In genomic region chr20:3997446-3997845, GRCh38 we compare ENCODE assay signal across 14 cellular contexts. TPM values are rescaled to one million over a fixed set of nuclear protein-coding genes. Genes with fewer than 3 reads are reported as not detected.
DNase-seq lines count a peak whose midpoint lies in the region; ATAC-seq and TF ChIP-seq lines count a peak whose summit lies in the region.
"Had no signal": no experiment of that assay in that cellular context is flagged by ENCODE, and none has a peak within 500 bp of the region (broad histone marks: within the 10 kb centered on the region; RNA-seq: fewer than 3 reads in every experiment).

No MANE protein-coding gene starts in this region.

- TF ChIP-seq CTCF in foreskin keratinocyte (conservative IDR thresholded peaks at IDR 0.05) (no peak), hepatocyte (IDR thresholded peaks at IDR 0.05; ENCODE audit: poor library complexity) (no peak)

- no peak overlapping the region for H2BK12ac ChIP-seq in trophoblast cell (ENCODE audit: low read length)

- H3K4ac ChIP-seq in trophoblast cell (ENCODE audit: low read depth, low read length) = no peak overlapping the region

- H3K23ac ChIP-seq in trophoblast cell (ENCODE audit: low read length) = no peak overlapping the region

- H3K4me2 ChIP-seq in hepatocyte (no peak overlapping the region), trophoblast cell (ENCODE audit: low read length) (no peak overlapping the region)

- H3K79me2 ChIP-seq in hepatocyte (peaks cover 55% of the 10 kb centered on the region), trophoblast cell (ENCODE audit: control insufficient read depth, insufficient read depth, low read length, poor library complexity) (no peaks in the 10 kb centered on the region)

- no peak overlapping the region for H3K9ac ChIP-seq in trophoblast cell (ENCODE audit: low read length)

- H4K8ac ChIP-seq in trophoblast cell (ENCODE audit: low read depth, low read length) = no peak overlapping the region

- H3K9me3 ChIP-seq in hepatocyte (ENCODE audit: low read depth) = no peaks in the 10 kb centered on the region
- H3K9me3 ChIP-seq in trophoblast cell (ENCODE audit: insufficient read depth, low read depth, low read length) = no peaks in the 10 kb centered on the region
- H3K9me3 ChIP-seq: Caco-2 had no signal

- H3K14ac ChIP-seq in trophoblast cell (ENCODE audit: low read length) = no peak overlapping the region

- H2AFZ ChIP-seq in hepatocyte (no peak overlapping the region), trophoblast cell (ENCODE audit: insufficient read depth, low read length, poor library complexity) (no peak overlapping the region)

- H4K91ac ChIP-seq in trophoblast cell (ENCODE audit: low read depth, low read length) = no peak overlapping the region

- no peaks in the 10 kb centered on the region for H3K79me1 ChIP-seq in trophoblast cell (ENCODE audit: low read length)

- H2BK120ac ChIP-seq in trophoblast cell (ENCODE audit: insufficient read depth, low read length, poor library complexity) = no peak overlapping the region

- H2BK5ac ChIP-seq in trophoblast cell (ENCODE audit: low read depth, low read length, poor library complexity) = no peak overlapping the region

- H3K36me3 ChIP-seq in hepatocyte (replicated peaks; ENCODE audit: insufficient read depth, low read depth) (no peaks in the 10 kb centered on the region), trophoblast cell (ENCODE audit: control insufficient read depth in 1 of 2, insufficient read depth in 2 of 2, low read length in 2 of 2) (no peaks in the 10 kb centered on the region)

- H3K9me2 ChIP-seq in hepatocyte (replicated peaks; ENCODE audit: insufficient read depth) = no peaks in the 10 kb centered on the region

- DNase-seq in NCI-H748 (lab: John Stamatoyannopoulos, UW; ENCODE audit: unreplicated experiment) (peak; percentile 22), NCI-H748 treated with DMSO at 0.1 percent for 48 hours (lab: John Stamatoyannopoulos, UW) (no peak), NCI-H2171 (lab: John Stamatoyannopoulos, UW) (peak; percentile 40), foreskin keratinocyte (peak; percentile 41 to 74), hepatocyte (ENCODE audit: low spot score) (no peak), NCI-H774 (lab: John Stamatoyannopoulos, UW) (no peak), trophoblast cell (no peak)
- no peak for DNase-seq in stimulated activated CD4-positive, alpha-beta T cell treated with anti-CD3 and anti-CD28 coated beads, Interleukin-4, amount 100 ng/mL, for 4 hours
- DNase-seq: Caco-2; CD8-positive, alpha-beta memory T cell; DMS79; EL; GOT3; H9 had no signal

- no peak overlapping the region for H2AK5ac ChIP-seq in trophoblast cell (ENCODE audit: low read length)

- H3K4me3 ChIP-seq in hepatocyte (no peak overlapping the region), trophoblast cell (ENCODE audit: low read depth, low read length) (no peak overlapping the region)

- ATAC-seq in foreskin keratinocyte = no peak

- H3K4me1 ChIP-seq in foreskin keratinocyte = peaks cover 12% of the 10 kb centered on the region
- no peaks in the 10 kb centered on the region for H3K4me1 ChIP-seq in hepatocyte (ENCODE audit: insufficient read depth)
- no peaks in the 10 kb centered on the region for H3K4me1 ChIP-seq in trophoblast cell (ENCODE audit: control insufficient read depth in 1 of 2, insufficient read depth in 2 of 2, low read length in 2 of 2)
- H3K4me1 ChIP-seq: Caco-2 had no signal

- no peak overlapping the region for H3K18ac ChIP-seq in trophoblast cell (ENCODE audit: low read length)

- no peak overlapping the region for H3K27ac ChIP-seq in foreskin keratinocyte
- H3K27ac ChIP-seq in hepatocyte = no peak overlapping the region
- no peak overlapping the region for H3K27ac ChIP-seq in trophoblast cell (ENCODE audit: low read depth, low read length)

- peaks cover 11% of the 10 kb centered on the region for H4K20me1 ChIP-seq in hepatocyte (ENCODE audit: insufficient read depth, poor library complexity, severe bottlenecking)

- no peaks in the 10 kb centered on the region for H3K27me3 ChIP-seq in foreskin keratinocyte
- no peaks in the 10 kb centered on the region for H3K27me3 ChIP-seq in hepatocyte
- no peaks in the 10 kb centered on the region for H3K27me3 ChIP-seq in trophoblast cell (ENCODE audit: insufficient read depth, low read length)

- WGBS in hepatocyte (ENCODE audit: low lambda C conversion rate, missing lambda C conversion rate) = 96% methylated on average over 4 of the region's 4 CpGs
- WGBS in trophoblast cell (ENCODE audit: extremely low coverage, insufficient coverage, insufficient read length) = no CpG with 5 or more reads among the region's 4 CpGs

- no peak overlapping the region for H4K12ac ChIP-seq in trophoblast cell (ENCODE audit: low read depth, low read length)

RNA-seq across cellular contexts. Expression of gene RNF24, which starts 17.9 kb away (rescaled TPM):
- 7.7 and 11.4 TPM in 2 replicates for total RNA-seq in foreskin keratinocyte
- polyA plus RNA-seq in foreskin keratinocyte = 5.3 and 6.2 TPM in 2 replicates
- total RNA-seq in hepatocyte = 16.2 and 16.4 TPM in 2 replicates
- polyA plus RNA-seq in hepatocyte = 23.2 and 24.4 TPM in 2 replicates
- 8.4 and 8.8 TPM in 2 replicates for polyA plus RNA-seq in trophoblast cell (2013)

Comparison
In these comparisons a context has a peak if more than half of its experiments do, and no peak if none do; other contexts are left out.
1. DNase-seq: peak in NCI-H748 (single experiment), NCI-H2171 (single experiment) and foreskin keratinocyte (2 of 2); none in NCI-H748 treated with DMSO at 0.1 percent for 48 hours (single experiment), hepatocyte (single experiment), stimulated activated CD4-positive, alpha-beta T cell treated with anti-CD3 and anti-CD28 coated beads, Interleukin-4, amount 100 ng/mL, for 4 hours (0 of 2), NCI-H774 (single experiment) and trophoblast cell (0 of 2).